In genomic region chr9:105656131-105656921, GRCh38 we compare ENCODE assay signal across 8 cellular contexts. TPM values are rescaled to one million over a fixed set of nuclear protein-coding genes. Genes with fewer than 3 reads are reported as not detected.
A peak's percentile ranks its signal among the peaks of the same experiment; 100 is the strongest.
DNase-seq lines count a peak whose midpoint lies in the region; ATAC-seq and TF ChIP-seq lines count a peak whose summit lies in the region.

No MANE protein-coding gene starts in this region.

- peaks cover 36% of the 10 kb centered on the region for H3K27me3 Mint-ChIP-seq in activated T-helper 2 cell treated with anti-CD3 and anti-CD28 coated beads, Interferon-gamma antibody, Interleukin-2, Interleukin-4, amounts not matched to agents 10 μg/mL and 5 μg/mL and 100 μg/mL, durations not matched to agents 14 hours and 24 hours and 36 hours (ENCODE audit: low read depth)

- no peak overlapping the region for H3K27ac ChIP-seq in left ventricle myocardium inferior (replicated peaks)

- H3K4me3 Mint-ChIP-seq in activated T-helper 2 cell treated with anti-CD3 and anti-CD28 coated beads, Interferon-gamma antibody, Interleukin-2, Interleukin-4, amounts not matched to agents 10 μg/mL and 5 μg/mL and 100 μg/mL, durations not matched to agents 14 hours and 24 hours and 36 hours (ENCODE audit: low read depth) = peak overlapping the region; percentile 51

- TF ChIP-seq CTCF in LNCaP clone FGC (IDR thresholded peaks at IDR 0.05; ENCODE audit: control insufficient read depth, extremely low read depth, insufficient read depth) (peak; percentile 74), left ventricle myocardium inferior (IDR thresholded peaks at IDR 0.05; ENCODE audit: borderline replicate concordance) (peak; percentile 66)

- DNase-seq in DMS53 treated with DMSO at 0.1 percent for 48 hours (lab: John Stamatoyannopoulos, UW; ENCODE audit: unreplicated experiment) (peak; percentile 19), LNCaP clone FGC (ENCODE audit: low read depth) (no peak), left ventricle myocardium inferior (peak; percentile 35), retina (peak; percentile 83), SIG-M5 (lab: John Stamatoyannopoulos, UW) (no peak)
- DNase-seq in activated T-helper 2 cell treated with anti-CD3 and anti-CD28 coated beads, Interferon-gamma antibody, Interleukin-2, Interleukin-4, amounts not matched to agents 10 μg/mL and 5 μg/mL and 100 μg/mL, durations not matched to agents 14 hours and 24 hours and 36 hours (ENCODE audit: low spot score) = no peak

- H3K4me1 Mint-ChIP-seq in activated T-helper 2 cell treated with anti-CD3 and anti-CD28 coated beads, Interferon-gamma antibody, Interleukin-2, Interleukin-4, amounts not matched to agents 10 μg/mL and 5 μg/mL and 100 μg/mL, durations not matched to agents 14 hours and 24 hours and 36 hours (ENCODE audit: low read depth) = peaks cover 5% of the 10 kb centered on the region

- intact Hi-C loops in activated T-helper 2 cell treated with anti-CD3 and anti-CD28 coated beads, Interferon-gamma antibody, Interleukin-2, Interleukin-4, amounts not matched to agents 10 μg/mL and 5 μg/mL and 100 μg/mL, durations not matched to agents 14 hours and 24 hours and 36 hours (cut with micrococcal nuclease) = no loop called here
- intact Hi-C loops in left ventricle myocardium inferior (cut with micrococcal nuclease) = no loop called here

- no peak overlapping the region for H3K27ac Mint-ChIP-seq in activated T-helper 2 cell treated with anti-CD3 and anti-CD28 coated beads, Interferon-gamma antibody, Interleukin-2, Interleukin-4, amounts not matched to agents 10 μg/mL and 5 μg/mL and 100 μg/mL, durations not matched to agents 14 hours and 24 hours and 36 hours

- peaks cover 40% of the 10 kb centered on the region for H3K27me3 ChIP-seq in left ventricle myocardium inferior (ENCODE audit: low read depth)

- H3K9me3 Mint-ChIP-seq in activated T-helper 2 cell treated with anti-CD3 and anti-CD28 coated beads, Interferon-gamma antibody, Interleukin-2, Interleukin-4, amounts not matched to agents 10 μg/mL and 5 μg/mL and 100 μg/mL, durations not matched to agents 14 hours and 24 hours and 36 hours = no peaks in the 10 kb centered on the region

- peaks cover 14% of the 10 kb centered on the region for H3K4me1 ChIP-seq in left ventricle myocardium inferior

- no peaks in the 10 kb centered on the region for H3K36me3 ChIP-seq in left ventricle myocardium inferior

- peak overlapping the region; percentile 39 for H3K4me3 ChIP-seq in LNCaP clone FGC (ENCODE audit: low read depth, low read length)
- peak overlapping the region; percentile 78 for H3K4me3 ChIP-seq in left ventricle myocardium inferior

- no peaks in the 10 kb centered on the region for H3K9me3 ChIP-seq in left ventricle myocardium inferior (replicated peaks)

- no peaks in the 10 kb centered on the region for H3K36me3 Mint-ChIP-seq in activated T-helper 2 cell treated with anti-CD3 and anti-CD28 coated beads, Interferon-gamma antibody, Interleukin-2, Interleukin-4, amounts not matched to agents 10 μg/mL and 5 μg/mL and 100 μg/mL, durations not matched to agents 14 hours and 24 hours and 36 hours (ENCODE audit: low read depth)

- ATAC-seq in GM21381 (IDR thresholded peaks at IDR 0.05; ENCODE audit: unreplicated experiment) = peak; percentile 55
- no peak for ATAC-seq in HG03139 (IDR thresholded peaks at IDR 0.05; ENCODE audit: unreplicated experiment)

RNA-seq across cellular contexts. Expression of gene TAL2, which starts 5.9 kb away (rescaled TPM):
- not detected in 2 replicates for total RNA-seq in activated T-helper 2 cell treated with anti-CD3 and anti-CD28 coated beads, Interferon-gamma antibody, Interleukin-2, Interleukin-4, amounts not matched to agents 10 μg/mL and 5 μg/mL and 100 μg/mL, durations not matched to agents 14 hours and 24 hours and 36 hours
- total RNA-seq in left ventricle myocardium inferior = not detected

RNA-seq across cellular contexts. Expression of gene TMEM38B, which starts 38.0 kb away (rescaled TPM):
- total RNA-seq in activated T-helper 2 cell treated with anti-CD3 and anti-CD28 coated beads, Interferon-gamma antibody, Interleukin-2, Interleukin-4, amounts not matched to agents 10 μg/mL and 5 μg/mL and 100 μg/mL, durations not matched to agents 14 hours and 24 hours and 36 hours = 11.3 and 13.1 TPM in 2 replicates
- total RNA-seq in left ventricle myocardium inferior = 63.2 TPM

Comparison
In these comparisons a context has a peak if more than half of its experiments do, and no peak if none do; other contexts are left out.
1. DNase-seq: peak in DMS53 treated with DMSO at 0.1 percent for 48 hours (single experiment), left ventricle myocardium inferior (single experiment) and retina (single experiment); none in LNCaP clone FGC (single experiment), activated T-helper 2 cell treated with anti-CD3 and anti-CD28 coated beads, Interferon-gamma antibody, Interleukin-2, Interleukin-4, amounts not matched to agents 10 μg/mL and 5 μg/mL and 100 μg/mL, durations not matched to agents 14 hours and 24 hours and 36 hours (single experiment) and SIG-M5 (single experiment).